In the genomic region with DNA sequence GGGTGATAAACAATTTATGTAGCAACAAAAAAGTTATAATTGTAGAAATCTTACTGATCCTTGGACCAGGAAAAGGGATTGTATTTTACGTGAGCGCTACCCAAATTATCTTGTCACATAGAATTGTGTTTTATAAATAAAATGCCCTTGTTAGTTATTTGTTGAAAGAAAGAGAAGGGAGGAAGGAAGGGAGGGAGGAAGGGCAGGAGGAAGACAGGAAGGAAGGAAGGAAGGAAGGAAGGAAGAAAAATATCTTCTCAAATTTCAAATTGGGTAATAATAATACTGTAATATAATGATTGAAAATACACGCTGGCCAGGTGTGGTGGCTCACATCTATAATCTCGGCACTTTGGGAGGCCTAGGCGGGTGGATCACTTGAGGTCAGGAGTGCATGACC, we compare ENCODE assay signal across 34 cellular contexts.
"Had no signal": no experiment of that assay in that cellular context is flagged by ENCODE, and none has a peak within 500 bp of the region (broad histone marks: within the 10 kb centered on the region; RNA-seq: fewer than 3 reads in every experiment).

No MANE protein-coding gene starts in this region.

- DNase-seq: Karpas-422, Kasumi-1, MG63, MM.1S, MV-4-11, NCI-H1048, NCI-H1092, NCI-H1092 treated with DMSO at 0.1 percent for 48 hours, NCI-H1105, NCI-H1105 treated with DMSO at 0.1 percent for 48 hours, NCI-H1417 treated with DMSO at 0.1 percent for 48 hours, NCI-H1436, NCI-H1436 treated with DMSO at 0.1 percent for 48 hours, NCI-H146, NCI-H1694, NCI-H1694 treated with DMSO at 0.1 percent for 48 hours, NCI-H187, NCI-H187 treated with DMSO at 0.1 percent for 48 hours, NCI-H1930, NCI-H2029, NCI-H2029 treated with DMSO at 0.1 percent for 48 hours, NCI-H2081, NCI-H2081 treated with DMSO at 0.1 percent for 48 hours, NCI-H2107, NCI-H2171, NCI-H2171 treated with DMSO at 0.1 percent for 48 hours, NCI-H2227 treated with DMSO at 0.1 percent for 48 hours, NCI-H226, NCI-H345, NCI-H446, NCI-H446 treated with DMSO at 0.1 percent for 48 hours, NCI-H510A, NCI-H510A treated with DMSO at 0.1 percent for 48 hours, NCI-H524 had no signal

- H3K36me3 ChIP-seq: MG63 had no signal

- H3K4me3 ChIP-seq: MG63 had no signal

- H3K27me3 ChIP-seq: MG63 had no signal

- H3K9me3 ChIP-seq: MG63 had no signal
